In the genomic region with DNA sequence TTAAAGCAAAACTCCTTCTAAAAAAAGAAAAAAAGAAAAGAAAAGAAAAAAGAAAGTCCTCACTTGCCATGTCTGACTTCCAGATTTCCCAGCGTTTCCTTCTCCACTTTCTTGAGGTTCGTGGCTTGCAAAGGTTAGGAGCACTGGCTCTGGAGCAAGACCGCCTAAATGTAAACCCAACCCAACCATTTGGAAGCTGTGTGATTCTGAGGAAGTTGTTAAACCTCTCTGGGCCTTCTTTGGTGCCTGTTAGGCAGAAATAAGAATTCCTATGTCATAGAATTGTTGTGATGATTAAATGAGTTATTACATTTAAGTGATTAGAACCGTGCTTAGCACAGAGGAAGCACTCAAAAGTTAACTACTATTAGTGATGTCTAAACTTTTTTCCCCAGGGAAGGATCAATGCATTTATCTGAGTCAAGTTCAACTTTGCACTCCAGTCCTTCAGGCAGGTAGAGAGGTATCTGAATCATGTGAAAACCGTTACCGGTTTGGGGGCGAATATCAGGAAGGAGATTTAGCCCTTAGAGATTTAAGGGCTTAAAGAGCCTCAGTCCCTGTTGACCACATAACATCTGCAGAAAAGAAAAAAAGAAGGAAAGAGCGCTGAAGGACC, we compare ENCODE assay signal across 9 cellular contexts.
DNase-seq lines count a peak whose midpoint lies in the region; ATAC-seq and TF ChIP-seq lines count a peak whose summit lies in the region.
"Had no signal": no experiment of that assay in that cellular context is flagged by ENCODE, and none has a peak within 500 bp of the region (broad histone marks: within the 10 kb centered on the region; RNA-seq: fewer than 3 reads in every experiment).

No MANE protein-coding gene starts in this region.

- H3K36me3 ChIP-seq in skeletal muscle satellite cell (ENCODE audit: insufficient read depth, low read length), result no peaks in the 10 kb centered on the region

- H3K4me2 ChIP-seq in skeletal muscle satellite cell (ENCODE audit: low read length), result peak overlapping the region; percentile 65

- no peak overlapping the region for H3K9ac ChIP-seq in skeletal muscle satellite cell (ENCODE audit: low read depth, low read length)

- H3K4me3 ChIP-seq in epithelial cell of proximal tubule (ENCODE audit: low read depth, low read length) (peak overlapping the region; percentile 38), skeletal muscle satellite cell (ENCODE audit: low read length) (no peak overlapping the region)

- H3K27me3 ChIP-seq in skeletal muscle satellite cell (ENCODE audit: control insufficient read depth, insufficient read depth, low read length), result no peaks in the 10 kb centered on the region

- ATAC-seq in GM18909 (IDR thresholded peaks at IDR 0.05; ENCODE audit: poor library complexity, unreplicated experiment) (peak; percentile 27), HG03342 (IDR thresholded peaks at IDR 0.05; ENCODE audit: unreplicated experiment) (peak; percentile 7)

- TF ChIP-seq CTCF in epithelial cell of proximal tubule (conservative IDR thresholded peaks at IDR 0.05; ENCODE audit: low read depth, low read length) (no peak), GM20000 (IDR thresholded peaks at IDR 0.05; ENCODE audit: extremely low read depth, missing control alignments) (no peak)

- no peaks in the 10 kb centered on the region for H3K9me3 ChIP-seq in skeletal muscle satellite cell (replicated peaks; ENCODE audit: low read length)

- DNase-seq in epithelial cell of proximal tubule (ENCODE audit: low read depth) (no peak), middle frontal gyrus (ENCODE audit: extremely low spot score, low spot score) (no peak), medulla oblongata (ENCODE audit: extremely low spot score) (no peak), GM20000 (ENCODE audit: low spot score) (no peak)
- DNase-seq in central memory CD4-positive, alpha-beta T cell, result no peak
- DNase-seq: NCI-H226 had no signal

- H3K4me1 ChIP-seq in skeletal muscle satellite cell (ENCODE audit: control insufficient read depth, insufficient read depth, low read length), result no peaks in the 10 kb centered on the region
